ENCODE assay signal across 27 cellular contexts in the genomic region with DNA sequence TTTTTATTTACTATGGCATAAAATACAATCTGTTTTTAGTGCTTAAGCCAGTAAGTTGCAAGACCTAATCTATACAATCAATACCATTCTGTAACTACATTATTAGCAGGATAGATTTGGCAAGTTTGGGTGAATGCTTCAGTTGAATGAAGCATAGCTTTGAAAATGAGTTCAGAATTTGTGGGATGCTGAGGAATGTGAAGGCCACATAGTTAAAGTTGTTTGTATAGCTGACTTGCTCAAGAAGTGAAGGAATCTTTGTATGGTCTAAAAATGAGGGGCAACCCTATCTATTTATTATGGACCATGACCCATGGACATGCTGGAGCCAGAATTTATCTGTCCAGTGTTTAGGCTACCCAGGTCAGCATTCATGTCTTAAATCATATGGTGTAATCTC.
"Had no signal": no experiment of that assay in that cellular context is flagged by ENCODE, and none has a peak within 500 bp of the region (broad histone marks: within the 10 kb centered on the region; RNA-seq: fewer than 3 reads in every experiment).

No MANE protein-coding gene starts in this region.

- H3K9me3 ChIP-seq: esophagus muscularis mucosa, left ventricle myocardium inferior, mucosa of descending colon, thyroid gland, upper lobe of left lung had no signal

- H3K27ac ChIP-seq: esophagus muscularis mucosa, left ventricle myocardium inferior, thyroid gland, upper lobe of left lung had no signal

- DNase-seq: activated CD4-positive, alpha-beta memory T cell treated with anti-CD3 and anti-CD28 coated beads, Interleukin-2, amount 10 ng/mL, durations not matched to agents 7 days and 5 days; activated CD4-positive, alpha-beta T cell treated with anti-CD3 and anti-CD28 coated beads, Interleukin-2, amount 10 ng/mL, durations not matched to agents 24 days and 14 days; activated CD4-positive, CD25-positive, alpha-beta regulatory T cell treated with anti-CD3 and anti-CD28 coated beads, Interleukin-2, amount 50 U/mL, for 72 hours; activated T-cell treated with anti-CD3 and anti-CD28 coated beads, Interleukin-2, amount 50 U/mL, for 48 hours; aorta; dermis blood vessel endothelial cell; effector CD4-positive, alpha-beta T cell; left ventricle myocardium inferior; mucosa of descending colon; posterior cingulate gyrus; small intestine; stimulated activated CD4-positive, alpha-beta T cell treated with anti-CD3 and anti-CD28 coated beads, Interleukin-4, amount 100 ng/mL, for 24 hours; stimulated activated naive CD8-positive, alpha-beta T cell treated with anti-CD3 and anti-CD28 coated beads, Interleukin-15, amount 100 ng/mL, for 72 hours; substantia nigra; T-helper 17 cell; T1000; thyroid gland; upper lobe of left lung had no signal

- H3K27ac Mint-ChIP-seq: activated CD4-positive, alpha-beta memory T cell treated with anti-CD3 and anti-CD28 coated beads, Interleukin-2, amount 10 ng/mL, durations not matched to agents 7 days and 5 days; activated CD4-positive, alpha-beta T cell treated with anti-CD3 and anti-CD28 coated beads, Interleukin-2, amount 10 ng/mL, durations not matched to agents 24 days and 14 days; activated naive CD4-positive, alpha-beta T cell treated with anti-CD3 and anti-CD28 coated beads, Interleukin-2, amount 50 U/mL, for 24 hours; activated T-helper 2 cell treated with anti-CD3 and anti-CD28 coated beads, Interferon-gamma antibody, Interleukin-2, Interleukin-4, amounts not matched to agents 10 μg/mL and 5 μg/mL and 100 μg/mL, durations not matched to agents 14 hours and 24 hours and 36 hours; natural killer cell treated with Interleukin-12 subunit alpha and Interleukin-12 subunit beta and Interleukin-15 and Interleukin-18, amount 100 ng/mL, for 72 hours; stimulated activated memory B cell treated with anti-CD40 and anti-IgM and Interleukin-4, amounts not matched to agents 10 μg/mL and 1 μg/mL and 100 μg/mL, for 72 hours; stimulated activated naive CD8-positive, alpha-beta T cell treated with anti-CD3 and anti-CD28 coated beads, Interleukin-15, amount 100 ng/mL, for 72 hours; T-helper 17 cell had no signal

- H3K27me3 Mint-ChIP-seq: activated CD4-positive, alpha-beta memory T cell treated with anti-CD3 and anti-CD28 coated beads, Interleukin-2, amount 10 ng/mL, durations not matched to agents 7 days and 5 days; activated CD4-positive, alpha-beta T cell treated with anti-CD3 and anti-CD28 coated beads, Interleukin-2, amount 10 ng/mL, durations not matched to agents 24 days and 14 days; activated naive CD4-positive, alpha-beta T cell treated with anti-CD3 and anti-CD28 coated beads, Interleukin-2, amount 50 U/mL, for 24 hours; stimulated activated memory B cell treated with anti-CD40 and anti-IgM and Interleukin-4, amounts not matched to agents 10 μg/mL and 1 μg/mL and 100 μg/mL, for 72 hours; stimulated activated naive CD8-positive, alpha-beta T cell treated with anti-CD3 and anti-CD28 coated beads, Interleukin-15, amount 100 ng/mL, for 72 hours; T-helper 17 cell had no signal

- H3K4me1 Mint-ChIP-seq: stimulated activated memory B cell treated with anti-CD40 and anti-IgM and Interleukin-4, amounts not matched to agents 10 μg/mL and 1 μg/mL and 100 μg/mL, for 72 hours had no signal

- H3K36me3 Mint-ChIP-seq: activated naive CD4-positive, alpha-beta T cell treated with anti-CD3 and anti-CD28 coated beads, Interleukin-2, amount 50 U/mL, for 24 hours; natural killer cell treated with Interleukin-12 subunit alpha and Interleukin-12 subunit beta and Interleukin-15 and Interleukin-18, amount 100 ng/mL, for 72 hours; stimulated activated memory B cell treated with anti-CD40 and anti-IgM and Interleukin-4, amounts not matched to agents 10 μg/mL and 1 μg/mL and 100 μg/mL, for 72 hours had no signal

- ATAC-seq: mucosa of descending colon; natural killer cell treated with Interleukin-12 subunit alpha and Interleukin-12 subunit beta and Interleukin-15 and Interleukin-18, amount 100 ng/mL, for 72 hours; sciatic nerve; stimulated activated memory B cell treated with anti-CD40 and anti-IgM and Interleukin-4, amounts not matched to agents 10 μg/mL and 1 μg/mL and 100 μg/mL, for 72 hours; stimulated activated naive CD8-positive, alpha-beta T cell treated with anti-CD3 and anti-CD28 coated beads, Interleukin-15, amount 100 ng/mL, for 72 hours; T-helper 17 cell had no signal

- H3K9me3 Mint-ChIP-seq: activated CD4-positive, alpha-beta memory T cell treated with anti-CD3 and anti-CD28 coated beads, Interleukin-2, amount 10 ng/mL, durations not matched to agents 7 days and 5 days; activated naive CD4-positive, alpha-beta T cell treated with anti-CD3 and anti-CD28 coated beads, Interleukin-2, amount 50 U/mL, for 24 hours; activated T-helper 2 cell treated with anti-CD3 and anti-CD28 coated beads, Interferon-gamma antibody, Interleukin-2, Interleukin-4, amounts not matched to agents 10 μg/mL and 5 μg/mL and 100 μg/mL, durations not matched to agents 14 hours and 24 hours and 36 hours; central memory CD8-positive, alpha-beta T cell; natural killer cell treated with Interleukin-12 subunit alpha and Interleukin-12 subunit beta and Interleukin-15 and Interleukin-18, amount 100 ng/mL, for 72 hours; stimulated activated memory B cell treated with anti-CD40 and anti-IgM and Interleukin-4, amounts not matched to agents 10 μg/mL and 1 μg/mL and 100 μg/mL, for 72 hours had no signal

- FAIRE-seq: bronchial epithelial cell, small intestine had no signal

- H3K27me3 ChIP-seq: esophagus muscularis mucosa, thyroid gland, upper lobe of left lung had no signal

- H3K4me3 ChIP-seq: esophagus muscularis mucosa, left ventricle myocardium inferior, lung, mucosa of descending colon, thyroid gland, upper lobe of left lung had no signal

- H3K4me3 Mint-ChIP-seq: activated CD4-positive, alpha-beta memory T cell treated with anti-CD3 and anti-CD28 coated beads, Interleukin-2, amount 10 ng/mL, durations not matched to agents 7 days and 5 days; activated CD4-positive, alpha-beta T cell treated with anti-CD3 and anti-CD28 coated beads, Interleukin-2, amount 10 ng/mL, durations not matched to agents 24 days and 14 days; activated naive CD4-positive, alpha-beta T cell treated with anti-CD3 and anti-CD28 coated beads, Interleukin-2, amount 50 U/mL, for 24 hours; central memory CD8-positive, alpha-beta T cell; natural killer cell treated with Interleukin-12 subunit alpha and Interleukin-12 subunit beta and Interleukin-15 and Interleukin-18, amount 100 ng/mL, for 72 hours; stimulated activated memory B cell treated with anti-CD40 and anti-IgM and Interleukin-4, amounts not matched to agents 10 μg/mL and 1 μg/mL and 100 μg/mL, for 72 hours; stimulated activated naive CD8-positive, alpha-beta T cell treated with anti-CD3 and anti-CD28 coated beads, Interleukin-15, amount 100 ng/mL, for 72 hours; T-helper 17 cell had no signal
